ENCODE assay signal across 11 cellular contexts in genomic region chr13:40096357-40096911, GRCh38.
A peak's percentile ranks its signal among the peaks of the same experiment; 100 is the strongest.
DNase-seq lines count a peak whose midpoint lies in the region; ATAC-seq and TF ChIP-seq lines count a peak whose summit lies in the region.
"Had no signal": no experiment of that assay in that cellular context is flagged by ENCODE, and none has a peak within 500 bp of the region (broad histone marks: within the 10 kb centered on the region; RNA-seq: fewer than 3 reads in every experiment).

No MANE protein-coding gene starts in this region.

- ATAC-seq in activated naive CD8-positive, alpha-beta T cell treated with anti-CD3 and anti-CD28 coated beads, Interleukin-2, amount 10 ng/mL, durations not matched to agents 7 days and 5 days (ENCODE audit: low read depth) = peak; percentile 98
- no peak for ATAC-seq in HG03439 (IDR thresholded peaks at IDR 0.05; ENCODE audit: unreplicated experiment)

- H3K27ac Mint-ChIP-seq in activated naive CD8-positive, alpha-beta T cell treated with anti-CD3 and anti-CD28 coated beads, Interleukin-2, amount 10 ng/mL, durations not matched to agents 7 days and 5 days = peak overlapping the region; percentile 54
- H3K27ac Mint-ChIP-seq in endodermal cell = no peak overlapping the region

- no peak overlapping the region for H3K27ac ChIP-seq in endodermal cell (ENCODE audit: low read depth, low read length)

- DNase-seq in NCI-H345 (lab: John Stamatoyannopoulos, UW) (peak; percentile 48), NCI-H1048 (lab: John Stamatoyannopoulos, UW) (no peak), endodermal cell (no peak)
- DNase-seq in activated CD4-positive, alpha-beta T cell treated with anti-CD3 and anti-CD28 coated beads, Interleukin-2, amount 50 U/mL, for 48 hours = peak; percentile 38 to 55
- DNase-seq in activated naive CD8-positive, alpha-beta T cell treated with anti-CD3 and anti-CD28 coated beads, Interleukin-2, amount 10 ng/mL, durations not matched to agents 7 days and 5 days = no peak
- DNase-seq in stimulated activated CD8-positive, alpha-beta memory T cell treated with anti-CD3 and anti-CD28 coated beads, Interleukin-12 subunit alpha, Interleukin-12 subunit beta, amount 100 ng/mL, for 4 hours (ENCODE audit: low read depth) = peak; percentile 15
- DNase-seq: glutamatergic neuron, mesendoderm, NCI-H2029 treated with DMSO at 0.1 percent for 48 hours, retina had no signal

- H3K9me3 ChIP-seq in endodermal cell (ENCODE audit: control insufficient read depth, low read length) = peaks cover 14% of the 10 kb centered on the region

- H3K9ac ChIP-seq in endodermal cell (ENCODE audit: extremely low read depth, low read length, poor library complexity, severe bottlenecking) = no peak overlapping the region

- H3K27me3 Mint-ChIP-seq in activated naive CD8-positive, alpha-beta T cell treated with anti-CD3 and anti-CD28 coated beads, Interleukin-2, amount 10 ng/mL, durations not matched to agents 7 days and 5 days = no peaks in the 10 kb centered on the region
- H3K27me3 Mint-ChIP-seq in endodermal cell (ENCODE audit: insufficient read depth) = no peaks in the 10 kb centered on the region

- H3K4me1 Mint-ChIP-seq in activated naive CD8-positive, alpha-beta T cell treated with anti-CD3 and anti-CD28 coated beads, Interleukin-2, amount 10 ng/mL, durations not matched to agents 7 days and 5 days = peaks cover 19% of the 10 kb centered on the region
- H3K4me1 Mint-ChIP-seq in endodermal cell = peaks cover 11% of the 10 kb centered on the region

- H3K4me3 Mint-ChIP-seq in activated naive CD8-positive, alpha-beta T cell treated with anti-CD3 and anti-CD28 coated beads, Interleukin-2, amount 10 ng/mL, durations not matched to agents 7 days and 5 days = no peak overlapping the region
- no peak overlapping the region for H3K4me3 Mint-ChIP-seq in endodermal cell

- peaks cover 17% of the 10 kb centered on the region for H3K9me3 Mint-ChIP-seq in activated naive CD8-positive, alpha-beta T cell treated with anti-CD3 and anti-CD28 coated beads, Interleukin-2, amount 10 ng/mL, durations not matched to agents 7 days and 5 days
- peaks cover 22% of the 10 kb centered on the region for H3K9me3 Mint-ChIP-seq in endodermal cell

- no peak for TF ChIP-seq CTCF in endodermal cell (conservative IDR thresholded peaks at IDR 0.05)

- 78 to 85% methylated on average over 4 of the region's 4 CpGs for WGBS in endodermal cell (ENCODE audit: insufficient coverage in 1 of 2, insufficient read length in 1 of 2), 2 experiments

- H3K27me3 ChIP-seq in endodermal cell (ENCODE audit: control insufficient read depth, insufficient read depth, low read length, poor library complexity, severe bottlenecking) = no peaks in the 10 kb centered on the region

- no peak overlapping the region for H3K4me3 ChIP-seq in endodermal cell (ENCODE audit: low read length)

- H3K36me3 ChIP-seq in endodermal cell (ENCODE audit: control insufficient read depth, insufficient read depth, low read length) = no peaks in the 10 kb centered on the region

- H3K4me1 ChIP-seq in endodermal cell (ENCODE audit: control insufficient read depth, insufficient read depth, low read length) = no peaks in the 10 kb centered on the region

- peaks cover 17% of the 10 kb centered on the region for H3K36me3 Mint-ChIP-seq in activated naive CD8-positive, alpha-beta T cell treated with anti-CD3 and anti-CD28 coated beads, Interleukin-2, amount 10 ng/mL, durations not matched to agents 7 days and 5 days
- H3K36me3 Mint-ChIP-seq in endodermal cell (ENCODE audit: low read depth) = no peaks in the 10 kb centered on the region

- POLR2A ChIA-PET in activated naive CD8-positive, alpha-beta T cell treated with anti-CD3 and anti-CD28 coated beads, Interleukin-2, amount 10 ng/mL, durations not matched to agents 7 days and 5 days (lab: Charles Lee) = interaction anchor here (0.6 to 1.3 kb wide), 3 partner anchors 13 to 91 kb away, joined by 3 to 7 read pairs (median 4); no protein-coding TSS in a partner anchor

Comparison
In these comparisons a context has a peak if more than half of its experiments do, and no peak if none do; other contexts are left out.
1. DNase-seq: peak in NCI-H345 (single experiment), activated CD4-positive, alpha-beta T cell treated with anti-CD3 and anti-CD28 coated beads, Interleukin-2, amount 50 U/mL, for 48 hours (2 of 2) and stimulated activated CD8-positive, alpha-beta memory T cell treated with anti-CD3 and anti-CD28 coated beads, Interleukin-12 subunit alpha, Interleukin-12 subunit beta, amount 100 ng/mL, for 4 hours (single experiment); none in activated naive CD8-positive, alpha-beta T cell treated with anti-CD3 and anti-CD28 coated beads, Interleukin-2, amount 10 ng/mL, durations not matched to agents 7 days and 5 days (single experiment), NCI-H1048 (single experiment) and endodermal cell (single experiment).